ENCODE assay signal across 14 cellular contexts in genomic region chr10:102227050-102227449, GRCh38. TPM values are rescaled to one million over a fixed set of nuclear protein-coding genes. Genes with fewer than 3 reads are reported as not detected.
DNase-seq lines count a peak whose midpoint lies in the region; ATAC-seq and TF ChIP-seq lines count a peak whose summit lies in the region.
"Had no signal": no experiment of that assay in that cellular context is flagged by ENCODE, and none has a peak within 500 bp of the region (broad histone marks: within the 10 kb centered on the region; RNA-seq: fewer than 3 reads in every experiment).

No MANE protein-coding gene starts in this region.

- H3K4me1 Mint-ChIP-seq in activated naive CD8-positive, alpha-beta T cell treated with anti-CD3 and anti-CD28 coated beads, Interleukin-2, amount 10 ng/mL, durations not matched to agents 7 days and 5 days: peaks cover 18% of the 10 kb centered on the region
- H3K4me1 Mint-ChIP-seq in activated naive CD8-positive, alpha-beta T cell treated with anti-CD3 and anti-CD28 coated beads, Interleukin-2, amount 50 U/mL, for 24 hours: peaks cover 22% of the 10 kb centered on the region

- CTCF ChIA-PET in PC-9 (lab: Charles Lee): interaction anchor here (0.6 to 0.7 kb wide), 2 partner anchors 124 to 686 kb away, joined by 5 read pairs; no protein-coding TSS in a partner anchor

- no peak overlapping the region for H3K4me3 ChIP-seq in PC-9
- H3K4me3 ChIP-seq in fibroblast of mammary gland (ENCODE audit: control insufficient read depth, low read depth, low read length): no peak overlapping the region
- H3K4me3 ChIP-seq in upper lobe of left lung: peak overlapping the region in 1 of 4 donors; percentile 50

- 45 to 49% methylated on average over 8 of the region's 8 CpGs for WGBS in upper lobe of left lung, 2 donors

- POLR2A ChIA-PET in activated naive CD8-positive, alpha-beta T cell treated with anti-CD3 and anti-CD28 coated beads, Interleukin-2, amount 10 ng/mL, durations not matched to agents 7 days and 5 days (lab: Charles Lee): interaction anchor here (0.6 to 1.5 kb wide), 5 partner anchors 58 to 252 kb away, joined by 3 to 5 read pairs (median 3); no protein-coding TSS in a partner anchor
- POLR2A ChIA-PET in PC-9 (lab: Charles Lee; ENCODE audit: unreplicated experiment): no interaction called here

- in situ Hi-C loops in ACHN (cut with HindIII; ENCODE audit: low pct_ligation_motif_present, low pct_unique_long_range_greater_than_20kb, low sequenced_read_pairs): loop anchor here (10.0 kb wide), 1 partner anchor 128 kb away; no protein-coding TSS in a partner anchor

- H3K9me2 ChIP-seq in PC-9 (ENCODE audit: insufficient read depth): no peaks in the 10 kb centered on the region

- no peaks in the 10 kb centered on the region for H4K20me1 ChIP-seq in PC-9 (ENCODE audit: insufficient read depth)

- peaks cover 7% of the 10 kb centered on the region for H3K4me1 ChIP-seq in PC-9 (replicated peaks; ENCODE audit: insufficient read depth)
- H3K4me1 ChIP-seq in upper lobe of left lung: peaks cover 37 to 47% (median 39%) of the 10 kb centered on the region in 4 donors

- H3K9me3 Mint-ChIP-seq in activated naive CD8-positive, alpha-beta T cell treated with anti-CD3 and anti-CD28 coated beads, Interleukin-2, amount 10 ng/mL, durations not matched to agents 7 days and 5 days: no peaks in the 10 kb centered on the region
- no peaks in the 10 kb centered on the region for H3K9me3 Mint-ChIP-seq in activated naive CD8-positive, alpha-beta T cell treated with anti-CD3 and anti-CD28 coated beads, Interleukin-2, amount 50 U/mL, for 24 hours

- peaks cover 4% of the 10 kb centered on the region; the same call in 1 of the 2 replicates for H3F3A ChIP-seq in PC-9 (ENCODE audit: insufficient read depth, low read depth)

- H3K79me2 ChIP-seq in PC-9 (ENCODE audit: low read depth): no peaks in the 10 kb centered on the region

- peak overlapping the region; percentile 28; the same call in 1 of the 2 replicates for H3K4me2 ChIP-seq in PC-9

- ATAC-seq in activated naive CD8-positive, alpha-beta T cell treated with anti-CD3 and anti-CD28 coated beads, Interleukin-2, amount 10 ng/mL, durations not matched to agents 7 days and 5 days (ENCODE audit: low read depth): no peak
- no peak for ATAC-seq in activated naive CD8-positive, alpha-beta T cell treated with anti-CD3 and anti-CD28 coated beads, Interleukin-2, amount 50 U/mL, for 24 hours
- ATAC-seq in upper lobe of left lung (ENCODE audit: low FRiP score in 2 of 2) (peak; percentile 8 to 61), GM21723 (IDR thresholded peaks at IDR 0.05; ENCODE audit: unreplicated experiment) (no peak)

- H3K4me3 Mint-ChIP-seq in activated naive CD8-positive, alpha-beta T cell treated with anti-CD3 and anti-CD28 coated beads, Interleukin-2, amount 10 ng/mL, durations not matched to agents 7 days and 5 days: peak overlapping the region; percentile 10
- no peak overlapping the region for H3K4me3 Mint-ChIP-seq in activated naive CD8-positive, alpha-beta T cell treated with anti-CD3 and anti-CD28 coated beads, Interleukin-2, amount 50 U/mL, for 24 hours

- TF ChIP-seq EP300 in upper lobe of left lung (IDR thresholded peaks at IDR 0.05): no peak

- no TSS peak for BruUV-seq in PC-9 (replicated peaks; lab: Mats Ljungman, UMichigan)

- H3K9me3 ChIP-seq in PC-9 (ENCODE audit: insufficient read depth, low read depth): no peaks in the 10 kb centered on the region
- no peaks in the 10 kb centered on the region for H3K9me3 ChIP-seq in upper lobe of left lung
- H3K9me3 ChIP-seq: Peyer's patch had no signal

- H3K27ac ChIP-seq in PC-9 (no peak overlapping the region), upper lobe of left lung (peak overlapping the region in 1 of 4 donors; percentile 75)
- H3K27ac ChIP-seq: Peyer's patch, VCaP had no signal

- intact Hi-C loops in PC-9 (cut with micrococcal nuclease; ENCODE audit: unreplicated experiment): no loop called here

- DNase-seq in activated naive CD8-positive, alpha-beta T cell treated with anti-CD3 and anti-CD28 coated beads, Interleukin-2, amount 10 ng/mL, durations not matched to agents 7 days and 5 days: no peak
- DNase-seq in activated naive CD8-positive, alpha-beta T cell treated with anti-CD3 and anti-CD28 coated beads, Interleukin-2, amount 50 U/mL, for 24 hours: no peak
- DNase-seq in PC-9 (peak in 1 of 2 experiments; percentile 77), fibroblast of mammary gland (ENCODE audit: low read depth) (peak; percentile 91), upper lobe of left lung (peak; percentile 22 to 77), HK-2 (ENCODE audit: unreplicated experiment) (no peak), ACHN (no peak)
- DNase-seq: activated T-cell treated with anti-CD3 and anti-CD28 coated beads for 4 hours, Peyer's patch had no signal

- H3K27me3 Mint-ChIP-seq in activated naive CD8-positive, alpha-beta T cell treated with anti-CD3 and anti-CD28 coated beads, Interleukin-2, amount 10 ng/mL, durations not matched to agents 7 days and 5 days: peaks cover 53% of the 10 kb centered on the region
- H3K27me3 Mint-ChIP-seq in activated naive CD8-positive, alpha-beta T cell treated with anti-CD3 and anti-CD28 coated beads, Interleukin-2, amount 50 U/mL, for 24 hours: peaks cover 52% of the 10 kb centered on the region

- H2AFZ ChIP-seq in PC-9: no peak overlapping the region

- no peak for TF ChIP-seq POLR2A in upper lobe of left lung (IDR thresholded peaks at IDR 0.05)

- H3K36me3 ChIP-seq in PC-9 (ENCODE audit: low read depth): no peaks in the 10 kb centered on the region
- no peaks in the 10 kb centered on the region for H3K36me3 ChIP-seq in upper lobe of left lung
- H3K36me3 ChIP-seq: Peyer's patch had no signal

- H3K27ac Mint-ChIP-seq in activated naive CD8-positive, alpha-beta T cell treated with anti-CD3 and anti-CD28 coated beads, Interleukin-2, amount 10 ng/mL, durations not matched to agents 7 days and 5 days: no peak overlapping the region
- no peak overlapping the region for H3K27ac Mint-ChIP-seq in activated naive CD8-positive, alpha-beta T cell treated with anti-CD3 and anti-CD28 coated beads, Interleukin-2, amount 50 U/mL, for 24 hours

- H3K27me3 ChIP-seq in PC-9 (ENCODE audit: insufficient read depth, low read depth): no peaks in the 10 kb centered on the region
- H3K27me3 ChIP-seq in upper lobe of left lung: peaks cover 0 to 26% (median 15%) of the 10 kb centered on the region in 4 donors

- no peak for TF ChIP-seq CTCF in PC-9 (conservative IDR thresholded peaks at IDR 0.05)
- TF ChIP-seq CTCF in fibroblast of mammary gland (conservative IDR thresholded peaks at IDR 0.05; ENCODE audit: control insufficient read depth, insufficient read depth, low read depth, low read length): no peak
- TF ChIP-seq CTCF in upper lobe of left lung (IDR thresholded peaks at IDR 0.05): no peak

- no peaks in the 10 kb centered on the region for H3K36me3 Mint-ChIP-seq in activated naive CD8-positive, alpha-beta T cell treated with anti-CD3 and anti-CD28 coated beads, Interleukin-2, amount 10 ng/mL, durations not matched to agents 7 days and 5 days
- H3K36me3 Mint-ChIP-seq in activated naive CD8-positive, alpha-beta T cell treated with anti-CD3 and anti-CD28 coated beads, Interleukin-2, amount 50 U/mL, for 24 hours (ENCODE audit: low read depth): no peaks in the 10 kb centered on the region

RNA-seq across cellular contexts. Expression of gene ELOVL3, which starts 1.0 kb away (rescaled TPM):
- under 1 TPM in 1 of 2 experiments, not detected in 1; 0.22 TPM for total RNA-seq in activated naive CD8-positive, alpha-beta T cell treated with anti-CD3 and anti-CD28 coated beads, Interleukin-2, amount 10 ng/mL, durations not matched to agents 7 days and 5 days
- total RNA-seq in PC-9 (2021): 0.61 and 0.88 TPM in 2 replicates
- 1 to 10 TPM in 2 of 6 donors, under 1 TPM in 1, not detected in 3; 0.46 to 2.7 (median 1.1) TPM for total RNA-seq in upper lobe of left lung
- total RNA-seq: A172, endothelial cell of umbilical vein, mucosa of gallbladder, Peyer's patch had no signal

RNA-seq across cellular contexts. Expression of gene PITX3, which starts 14.3 kb away (rescaled TPM):
- total RNA-seq in activated naive CD8-positive, alpha-beta T cell treated with anti-CD3 and anti-CD28 coated beads, Interleukin-2, amount 10 ng/mL, durations not matched to agents 7 days and 5 days: not detected
- not detected in 2 replicates for total RNA-seq in PC-9 (2021)
- total RNA-seq in upper lobe of left lung: under 1 TPM in 1 of 6 donors, not detected in 5; 0.61 TPM
- total RNA-seq: A172, endothelial cell of umbilical vein, mucosa of gallbladder, Peyer's patch had no signal

RNA-seq across cellular contexts. Expression of gene GBF1, which starts 18.3 kb away (rescaled TPM):
- total RNA-seq in activated naive CD8-positive, alpha-beta T cell treated with anti-CD3 and anti-CD28 coated beads, Interleukin-2, amount 10 ng/mL, durations not matched to agents 7 days and 5 days: 10 to 100 TPM; 40.1 to 40.6 TPM
- 18.6 and 28.3 TPM in 2 replicates for total RNA-seq in PC-9 (2021)
- total RNA-seq in upper lobe of left lung: 10 to 100 TPM; 36.7 to 59.7 (median 44.4) TPM

Comparison
In these comparisons a context has a peak if more than half of its experiments do, and no peak if none do; other contexts are left out.
1. ATAC-seq: peak in upper lobe of left lung (2 of 2); none in activated naive CD8-positive, alpha-beta T cell treated with anti-CD3 and anti-CD28 coated beads, Interleukin-2, amount 10 ng/mL, durations not matched to agents 7 days and 5 days (single experiment), activated naive CD8-positive, alpha-beta T cell treated with anti-CD3 and anti-CD28 coated beads, Interleukin-2, amount 50 U/mL, for 24 hours (single experiment) and GM21723 (single experiment).
2. DNase-seq: peak in fibroblast of mammary gland (single experiment) and upper lobe of left lung (2 of 2); none in activated naive CD8-positive, alpha-beta T cell treated with anti-CD3 and anti-CD28 coated beads, Interleukin-2, amount 10 ng/mL, durations not matched to agents 7 days and 5 days (single experiment), activated naive CD8-positive, alpha-beta T cell treated with anti-CD3 and anti-CD28 coated beads, Interleukin-2, amount 50 U/mL, for 24 hours (single experiment), HK-2 (single experiment) and ACHN (single experiment).